In genomic region chr1:97412737-97413136, GRCh38 we compare ENCODE assay signal across 18 cellular contexts.
"Had no signal": no experiment of that assay in that cellular context is flagged by ENCODE, and none has a peak within 500 bp of the region (broad histone marks: within the 10 kb centered on the region; RNA-seq: fewer than 3 reads in every experiment).

No MANE protein-coding gene starts in this region.

- H3K36me3 ChIP-seq: adrenal gland, esophagus squamous epithelium, sigmoid colon, thyroid gland, uterus had no signal

- H3K27ac ChIP-seq: adrenal gland, coronary artery, esophagus squamous epithelium, lower lobe of right lung, sigmoid colon, thyroid gland, uterus had no signal

- H3K9me3 ChIP-seq: adrenal gland, esophagus squamous epithelium, lower lobe of right lung, sigmoid colon, thyroid gland, uterus had no signal

- H3K4me3 ChIP-seq: adrenal gland, coronary artery, esophagus squamous epithelium, lower lobe of right lung, sigmoid colon, thyroid gland, uterus had no signal

- ATAC-seq: activated CD4-positive, alpha-beta T cell treated with anti-CD3 and anti-CD28 coated beads for 36 hours; activated CD8-positive, alpha-beta memory T cell treated with anti-CD3 and anti-CD28 coated beads, Interleukin-2, amount 10 ng/mL, durations not matched to agents 7 days and 5 days; lower lobe of right lung; stimulated activated effector memory CD8-positive, alpha-beta T cell treated with anti-CD3 and anti-CD28 coated beads, Interleukin-12 subunit alpha, Interleukin-12 subunit beta, amount 100 ng/mL, for 72 hours had no signal

- H3K4me1 ChIP-seq: adrenal gland, esophagus squamous epithelium, lower lobe of right lung, sigmoid colon, thyroid gland, uterus had no signal

- DNase-seq: activated CD4-positive, alpha-beta memory T cell treated with anti-CD3 and anti-CD28 coated beads for 36 hours; activated CD4-positive, alpha-beta T cell treated with anti-CD3 and anti-CD28 coated beads for 36 hours; activated CD8-positive, alpha-beta memory T cell treated with anti-CD3 and anti-CD28 coated beads, Interleukin-2, amount 10 ng/mL, durations not matched to agents 7 days and 5 days; activated naive CD4-positive, alpha-beta T cell treated with anti-CD3 and anti-CD28 coated beads, Interleukin-2, amount 10 ng/mL, durations not matched to agents 7 days and 5 days; activated T-cell treated with anti-CD3 and anti-CD28 coated beads, Interleukin-2, amount 50 U/mL, for 1 hour; adrenal gland; caudate nucleus; effector CD4-positive, alpha-beta T cell; esophagus squamous epithelium; head of caudate nucleus; left cardiac atrium; lower lobe of right lung; sigmoid colon; T-helper 2 cell; thyroid gland; uterus had no signal

- H3K27me3 ChIP-seq: adrenal gland, esophagus squamous epithelium, sigmoid colon, thyroid gland, uterus had no signal
